In the genomic region with DNA sequence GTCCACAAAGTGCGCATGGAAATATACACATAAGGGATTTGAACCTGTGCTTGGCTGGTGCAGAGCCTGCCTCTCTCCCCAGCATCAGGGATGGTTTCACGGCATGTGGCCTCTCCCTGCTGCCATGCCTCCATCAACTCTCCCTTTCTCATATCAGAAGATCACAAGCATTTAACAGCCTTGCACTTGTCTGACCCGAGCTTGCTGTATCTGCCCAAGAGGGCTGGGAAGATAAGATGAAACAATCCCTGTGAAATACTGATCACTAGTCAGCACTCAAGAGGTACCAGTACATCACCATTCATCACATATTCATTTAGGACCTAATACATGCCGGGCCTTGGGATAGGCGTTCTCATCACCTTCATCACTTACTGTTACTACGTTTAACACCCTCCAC, we compare ENCODE assay signal across 21 cellular contexts.
DNase-seq lines count a peak whose midpoint lies in the region; ATAC-seq and TF ChIP-seq lines count a peak whose summit lies in the region.
"Had no signal": no experiment of that assay in that cellular context is flagged by ENCODE, and none has a peak within 500 bp of the region (broad histone marks: within the 10 kb centered on the region; RNA-seq: fewer than 3 reads in every experiment).

No MANE protein-coding gene starts in this region.

- H3K4me3 Mint-ChIP-seq in activated CD4-positive, alpha-beta T cell treated with anti-CD3 and anti-CD28 coated beads, Interleukin-2, amount 10 ng/mL, durations not matched to agents 24 days and 14 days: no peak overlapping the region
- no peak overlapping the region for H3K4me3 Mint-ChIP-seq in activated T-helper 2 cell treated with anti-CD3 and anti-CD28 coated beads, Interferon-gamma antibody, Interleukin-2, Interleukin-4, amounts not matched to agents 10 μg/mL and 5 μg/mL and 100 μg/mL, durations not matched to agents 14 hours and 24 hours and 36 hours (ENCODE audit: low read depth)
- H3K4me3 Mint-ChIP-seq: CD4-positive, CD25-positive, alpha-beta regulatory T cell had no signal

- H3K4me1 ChIP-seq in right atrium auricular region: peaks cover 0 to 10% of the 10 kb centered on the region in 2 donors
- H3K4me1 ChIP-seq: BE2C had no signal

- no peaks in the 10 kb centered on the region for H3K9me3 ChIP-seq in right atrium auricular region
- H3K9me3 ChIP-seq: BE2C had no signal

- H3K27me3 Mint-ChIP-seq in activated CD4-positive, alpha-beta T cell treated with anti-CD3 and anti-CD28 coated beads, Interleukin-2, amount 10 ng/mL, durations not matched to agents 24 days and 14 days: no peaks in the 10 kb centered on the region
- no peaks in the 10 kb centered on the region for H3K27me3 Mint-ChIP-seq in activated T-helper 2 cell treated with anti-CD3 and anti-CD28 coated beads, Interferon-gamma antibody, Interleukin-2, Interleukin-4, amounts not matched to agents 10 μg/mL and 5 μg/mL and 100 μg/mL, durations not matched to agents 14 hours and 24 hours and 36 hours (ENCODE audit: low read depth)
- H3K27me3 Mint-ChIP-seq: CD4-positive, CD25-positive, alpha-beta regulatory T cell had no signal

- H3K36me3 ChIP-seq in right atrium auricular region: no peaks in the 10 kb centered on the region
- H3K36me3 ChIP-seq: BE2C had no signal

- H3K27me3 ChIP-seq in right atrium auricular region: no peaks in the 10 kb centered on the region
- H3K27me3 ChIP-seq: BE2C had no signal

- H3K4me1 Mint-ChIP-seq in activated CD4-positive, alpha-beta T cell treated with anti-CD3 and anti-CD28 coated beads, Interleukin-2, amount 10 ng/mL, durations not matched to agents 24 days and 14 days: peaks cover 41% of the 10 kb centered on the region
- H3K4me1 Mint-ChIP-seq in activated T-helper 2 cell treated with anti-CD3 and anti-CD28 coated beads, Interferon-gamma antibody, Interleukin-2, Interleukin-4, amounts not matched to agents 10 μg/mL and 5 μg/mL and 100 μg/mL, durations not matched to agents 14 hours and 24 hours and 36 hours (ENCODE audit: low read depth): peaks cover 44% of the 10 kb centered on the region

- H3K27ac Mint-ChIP-seq in activated CD4-positive, alpha-beta T cell treated with anti-CD3 and anti-CD28 coated beads, Interleukin-2, amount 10 ng/mL, durations not matched to agents 24 days and 14 days: peak overlapping the region; percentile 4
- peak overlapping the region; percentile 24 for H3K27ac Mint-ChIP-seq in activated T-helper 2 cell treated with anti-CD3 and anti-CD28 coated beads, Interferon-gamma antibody, Interleukin-2, Interleukin-4, amounts not matched to agents 10 μg/mL and 5 μg/mL and 100 μg/mL, durations not matched to agents 14 hours and 24 hours and 36 hours

- ATAC-seq in left ventricle myocardium superior: peak; percentile 47
- ATAC-seq in HG03097 (IDR thresholded peaks at IDR 0.05; ENCODE audit: low FRiP score, unreplicated experiment): no peak
- ATAC-seq: GM12878, HCT116 had no signal

- no peak overlapping the region for H3K27ac ChIP-seq in right atrium auricular region
- no peak overlapping the region for H3K27ac ChIP-seq in substantia nigra (ENCODE audit: low read depth, low read length, poor library complexity, severe bottlenecking)

- no peak for DNase-seq in activated CD4-positive, alpha-beta T cell treated with anti-CD3 and anti-CD28 coated beads, Interleukin-2, amount 10 ng/mL, durations not matched to agents 24 days and 14 days
- DNase-seq in activated CD4-positive, alpha-beta T cell treated with anti-CD3 and anti-CD28 coated beads, Interleukin-2, amount 50 U/mL, for 48 hours: no peak
- DNase-seq in left ventricle myocardium superior (no peak), right atrium auricular region (ENCODE audit: low spot score) (no peak), substantia nigra (lab: John Stamatoyannopoulos, UW) (no peak)
- no peak for DNase-seq in activated T-helper 2 cell treated with anti-CD3 and anti-CD28 coated beads, Interferon-gamma antibody, Interleukin-2, Interleukin-4, amounts not matched to agents 10 μg/mL and 5 μg/mL and 100 μg/mL, durations not matched to agents 14 hours and 24 hours and 36 hours (ENCODE audit: low spot score)
- DNase-seq: ACHN; BE2C; C1 segment of cervical spinal cord; CD4-positive, CD25-positive, alpha-beta regulatory T cell; CD8-positive, alpha-beta memory T cell; COR-L47; DMS 273 treated with DMSO at 0.1 percent for 48 hours; DMS53; DND-41; EL; GOT3; H7 had no signal

- H3K4me3 ChIP-seq in right atrium auricular region: no peak overlapping the region
- H3K4me3 ChIP-seq: GM12878 had no signal

- no peaks in the 10 kb centered on the region for H3K9me3 Mint-ChIP-seq in activated CD4-positive, alpha-beta T cell treated with anti-CD3 and anti-CD28 coated beads, Interleukin-2, amount 10 ng/mL, durations not matched to agents 24 days and 14 days
- H3K9me3 Mint-ChIP-seq in activated T-helper 2 cell treated with anti-CD3 and anti-CD28 coated beads, Interferon-gamma antibody, Interleukin-2, Interleukin-4, amounts not matched to agents 10 μg/mL and 5 μg/mL and 100 μg/mL, durations not matched to agents 14 hours and 24 hours and 36 hours: peaks cover 4% of the 10 kb centered on the region
- H3K9me3 Mint-ChIP-seq: CD8-positive, alpha-beta memory T cell had no signal

- H3K36me3 Mint-ChIP-seq in activated CD4-positive, alpha-beta T cell treated with anti-CD3 and anti-CD28 coated beads, Interleukin-2, amount 10 ng/mL, durations not matched to agents 24 days and 14 days (ENCODE audit: low read depth): peaks cover 26% of the 10 kb centered on the region
- H3K36me3 Mint-ChIP-seq in activated T-helper 2 cell treated with anti-CD3 and anti-CD28 coated beads, Interferon-gamma antibody, Interleukin-2, Interleukin-4, amounts not matched to agents 10 μg/mL and 5 μg/mL and 100 μg/mL, durations not matched to agents 14 hours and 24 hours and 36 hours (ENCODE audit: low read depth): peaks cover 39% of the 10 kb centered on the region

- intact Hi-C loops in activated CD4-positive, alpha-beta T cell treated with anti-CD3 and anti-CD28 coated beads, Interleukin-2, amount 10 ng/mL, durations not matched to agents 24 days and 14 days (cut with micrococcal nuclease): no loop called here
- intact Hi-C loops in left ventricle myocardium superior (cut with micrococcal nuclease): no loop called here
- intact Hi-C loops in activated T-helper 2 cell treated with anti-CD3 and anti-CD28 coated beads, Interferon-gamma antibody, Interleukin-2, Interleukin-4, amounts not matched to agents 10 μg/mL and 5 μg/mL and 100 μg/mL, durations not matched to agents 14 hours and 24 hours and 36 hours (cut with micrococcal nuclease): no loop called here

- TF ChIP-seq CTCF in right atrium auricular region (IDR thresholded peaks at IDR 0.05): no peak
